ENCODE assay signal across 31 cellular contexts in the genomic region with DNA sequence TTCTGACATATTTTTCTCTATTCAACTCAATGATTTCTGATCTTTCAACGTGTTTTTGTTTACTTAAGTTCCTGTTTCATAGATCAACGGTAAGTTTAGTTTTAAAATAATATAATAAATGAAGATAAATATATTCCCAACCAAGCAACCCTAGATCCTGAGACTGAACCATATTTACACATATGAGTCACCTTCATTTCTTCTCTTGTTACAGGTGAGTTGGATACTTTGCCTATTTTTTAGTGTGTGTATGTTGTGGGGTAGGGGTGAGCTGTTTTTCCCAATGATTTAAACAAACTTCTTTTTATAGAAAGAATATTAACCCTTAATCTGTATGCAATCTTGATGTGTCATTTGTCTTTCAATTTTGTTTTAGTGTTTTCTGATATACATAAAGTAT.
"Had no signal": no experiment of that assay in that cellular context is flagged by ENCODE, and none has a peak within 500 bp of the region (broad histone marks: within the 10 kb centered on the region; RNA-seq: fewer than 3 reads in every experiment).

No MANE protein-coding gene starts in this region.

- H3K4me1 ChIP-seq: adrenal gland, ascending aorta had no signal

- H3K9me3 ChIP-seq: adrenal gland, ascending aorta had no signal

- H3K27ac ChIP-seq: adrenal gland, ascending aorta, VCaP had no signal

- FAIRE-seq: TTC549 had no signal

- H3K27me3 ChIP-seq: adrenal gland, ascending aorta had no signal

- ATAC-seq: activated CD8-positive, alpha-beta T cell treated with anti-CD3 and anti-CD28 coated beads for 36 hours; activated naive CD4-positive, alpha-beta T cell treated with anti-CD3 and anti-CD28 coated beads, Interleukin-2, amount 50 U/mL, for 72 hours; activated T-cell treated with anti-CD3 and anti-CD28 coated beads, Interleukin-2, amount 50 U/mL, for 4 hours; activated T-cell treated with anti-CD3 and anti-CD28 coated beads, Interleukin-2, amount 50 U/mL, for 72 hours; activated T-helper 17 cell treated with anti-CD3 and anti-CD28 coated beads, Interleukin-2, amount 50 U/mL, for 72 hours had no signal

- H3K4me3 ChIP-seq: adrenal gland, ascending aorta had no signal

- H3K36me3 ChIP-seq: adrenal gland, ascending aorta had no signal

- DNase-seq: activated B cell treated with CpG ODN at 0.5 μM for 24 hours; activated CD4-positive, alpha-beta memory T cell treated with anti-CD3 and anti-CD28 coated beads for 36 hours; activated CD4-positive, alpha-beta T cell treated with anti-CD3 and anti-CD28 coated beads for 4 hours; activated CD4-positive, alpha-beta T cell treated with anti-CD3 and anti-CD28 coated beads, Interleukin-2, amount 10 ng/mL, durations not matched to agents 24 days and 14 days; activated CD4-positive, alpha-beta T cell treated with anti-CD3 and anti-CD28 coated beads, Interleukin-2, amount 50 U/mL, for 1 hour; activated CD4-positive, alpha-beta T cell treated with anti-CD3 and anti-CD28 coated beads, Interleukin-2, amount 50 U/mL, for 4 hours; activated CD4-positive, CD25-positive, alpha-beta regulatory T cell treated with anti-CD3 and anti-CD28 coated beads, Interleukin-2, amount 50 U/mL, for 72 hours; activated CD8-positive, alpha-beta memory T cell treated with anti-CD3 and anti-CD28 coated beads, Interleukin-2, amount 50 U/mL, for 4 hours; activated CD8-positive, alpha-beta T cell treated with anti-CD3 and anti-CD28 coated beads for 36 hours; activated effector memory CD4-positive, alpha-beta T cell treated with anti-CD3 and anti-CD28 coated beads, Interleukin-2, amount 50 U/mL, for 16 hours; activated gamma-delta T cell treated with Interleukin-2 at 50 U/mL for 16 hours; activated naive CD4-positive, alpha-beta T cell; activated naive CD4-positive, alpha-beta T cell treated with anti-CD3 and anti-CD28 coated beads for 36 hours; activated naive CD4-positive, alpha-beta T cell treated with anti-CD3 and anti-CD28 coated beads, Interleukin-2, amount 50 U/mL, for 16 hours; activated naive CD8-positive, alpha-beta T cell treated with anti-CD3 and anti-CD28 coated beads for 36 hours; activated T-cell treated with anti-CD3 and anti-CD28 coated beads for 4 hours; activated T-cell treated with anti-CD3 and anti-CD28 coated beads, Interleukin-2, amount 50 U/mL, for 1 hour; activated T-cell treated with anti-CD3 and anti-CD28 coated beads, Interleukin-2, amount 50 U/mL, for 4 hours; activated T-cell treated with anti-CD3 and anti-CD28 coated beads, Interleukin-2, amount 50 U/mL, for 72 hours; adrenal gland; amygdala; anterior cingulate cortex; central memory CD4-positive, alpha-beta T cell; T-helper 1 cell; T-helper 2 cell; T-helper 9 cell had no signal
